ENCODE assay signal across 8 cellular contexts in genomic region chr19:43639507-43640423, GRCh38. TPM values are rescaled to one million over a fixed set of nuclear protein-coding genes. Genes with fewer than 3 reads are reported as not detected.
A peak's percentile ranks its signal among the peaks of the same experiment; 100 is the strongest.
DNase-seq lines count a peak whose midpoint lies in the region; ATAC-seq and TF ChIP-seq lines count a peak whose summit lies in the region.

Gene CADM4 (minus strand): TSS chr19:43639850. CDS start chr19:43639790, 60 bp downstream.

- H3K27me3 ChIP-seq in IMR-90 (ENCODE audit: control insufficient read depth, insufficient read depth, low read length) (peaks cover 33% of the 10 kb centered on the region), duodenal mucosa (ENCODE audit: control insufficient read depth in 1 of 2, insufficient read depth in 2 of 2, low read length in 2 of 2) (peaks cover 17 to 18% of the 10 kb centered on the region in 2 donors), mesenchymal stem cell (ENCODE audit: control insufficient read depth in 1 of 2, insufficient read depth in 1 of 2, low read length in 2 of 2) (peaks cover 0 to 36% of the 10 kb centered on the region in 2 experiments)

- H3K4me2 ChIP-seq in IMR-90 (ENCODE audit: low read depth, low read length) (peak within 1 kb of the TSS; percentile 96), mesenchymal stem cell (ENCODE audit: low read length, poor library complexity, severe bottlenecking) (peak within 1 kb of the TSS; percentile 97)

- no peak within 1 kb of the TSS for H3K56ac ChIP-seq in IMR-90 (ENCODE audit: extremely low read depth, insufficient read depth, low read length)

- H3K14ac ChIP-seq in IMR-90 (replicated peaks; ENCODE audit: low read depth, low read length) (no peak within 1 kb of the TSS), mesenchymal stem cell (ENCODE audit: low read length in 2 of 2) (peak within 1 kb of the TSS in 1 of 2 experiments; percentile 68)

- H4K20me1 ChIP-seq in IMR-90 (ENCODE audit: insufficient read depth, low read length), result no peaks in the 10 kb centered on the region

- H3K36me3 ChIP-seq in IMR-90 (ENCODE audit: control insufficient read depth, insufficient read depth, low read length) (no peaks in the 10 kb centered on the region), duodenal mucosa (ENCODE audit: control insufficient read depth in 1 of 2, insufficient read depth in 2 of 2, low read length in 2 of 2) (no peaks in the 10 kb centered on the region), mesenchymal stem cell (ENCODE audit: control insufficient read depth in 1 of 2, insufficient read depth in 2 of 2, low read depth in 1 of 2, low read length in 2 of 2) (no peaks in the 10 kb centered on the region)

- CTCF ChIA-PET in IMR-90 (lab: Yijun Ruan, JAX), result no interaction called here

- POLR2A ChIA-PET in IMR-90 (lab: Charles Lee; ENCODE audit: unreplicated experiment), result no interaction called here

- H3K27ac ChIP-seq in IMR-90 (ENCODE audit: insufficient read depth, low read length), result no peak within 1 kb of the TSS
- H3K27ac ChIP-seq in duodenal mucosa (ENCODE audit: low read depth, low read length), result no peak within 1 kb of the TSS
- no peak within 1 kb of the TSS for H3K27ac ChIP-seq in mesenchymal stem cell (ENCODE audit: low read length, poor library complexity, severe bottlenecking)

- H2BK15ac ChIP-seq in IMR-90 (ENCODE audit: low read depth, low read length) (no peak within 1 kb of the TSS), mesenchymal stem cell (ENCODE audit: low read depth, poor library complexity, severe bottlenecking) (no peak within 1 kb of the TSS)

- H4K91ac ChIP-seq in IMR-90 (ENCODE audit: insufficient read depth, low read depth, low read length) (no peak within 1 kb of the TSS), mesenchymal stem cell (ENCODE audit: low read length) (peak within 1 kb of the TSS; percentile 5)

- in situ Hi-C loops in IMR-90 (cut with MboI; ENCODE audit: low sequenced_read_pairs), result no loop called here

- H2BK12ac ChIP-seq in mesenchymal stem cell (ENCODE audit: low read length in 2 of 2), result no peak within 1 kb of the TSS

- intact Hi-C loops in IMR-90 (cut with micrococcal nuclease), result no loop called here

- H3K4me3 ChIP-seq in IMR-90 (ENCODE audit: insufficient read depth, low read depth, low read length) (peak within 1 kb of the TSS; percentile 64), duodenal mucosa (ENCODE audit: low read depth in 1 of 2, low read length in 2 of 2) (peak within 1 kb of the TSS; percentile 75 to 78), mesenchymal stem cell (ENCODE audit: insufficient read depth in 1 of 2, low read depth in 1 of 2, low read length in 2 of 2) (peak within 1 kb of the TSS; percentile 62 to 81)

- ATAC-seq in IMR-90 (ENCODE audit: low read depth), result peak; percentile 85
- no peak for ATAC-seq in GM21528 (IDR thresholded peaks at IDR 0.05; ENCODE audit: low FRiP score, unreplicated experiment)
- ATAC-seq in HG03095 (IDR thresholded peaks at IDR 0.05; ENCODE audit: unreplicated experiment), result no peak

- no peak within 1 kb of the TSS for H4K8ac ChIP-seq in IMR-90 (ENCODE audit: low read depth in 2 of 2, low read length in 2 of 2)
- H4K8ac ChIP-seq in mesenchymal stem cell (ENCODE audit: low read length), result peak within 1 kb of the TSS; percentile 42

- no peak within 1 kb of the TSS for H2BK20ac ChIP-seq in IMR-90 (ENCODE audit: low read depth, low read length)

- H3K23ac ChIP-seq in IMR-90 (ENCODE audit: low read depth, low read length) (peak within 1 kb of the TSS; percentile 57), mesenchymal stem cell (ENCODE audit: low read length in 2 of 2) (peak within 1 kb of the TSS in 1 of 2 experiments; percentile 20)

- DNase-seq in AG20443 (ENCODE audit: low spot score), result peak; percentile 58
- DNase-seq in IMR-90, result no peak
- peak; percentile 49 for DNase-seq in activated CD4-positive, alpha-beta T cell treated with anti-CD3 and anti-CD28 coated beads, Interleukin-2, amount 50 U/mL, for 1 hour
- DNase-seq in mesenchymal stem cell, result no peak
- DNase-seq in stimulated activated CD8-positive, alpha-beta memory T cell treated with anti-CD3 and anti-CD28 coated beads, Interleukin-7, amount 100 ng/mL, for 1 hour (ENCODE audit: low read depth in 2 of 2), result peak; percentile 14 to 19

- peak within 1 kb of the TSS; percentile 83 for H2AK9ac ChIP-seq in IMR-90 (replicated peaks; ENCODE audit: low read depth, low read length, poor library complexity)

- no peaks in the 10 kb centered on the region for H3K9me1 ChIP-seq in IMR-90 (ENCODE audit: insufficient read depth, low read length)

- 2% methylated on average over 21 of the region's 112 CpGs; no CpG with 5 or more reads in 1 of the 2 experiments for WGBS in IMR-90 (ENCODE audit: extremely low coverage in 2 of 2, insufficient read length in 1 of 2), 2 experiments
- WGBS in mesenchymal stem cell, result 2% methylated on average over 51 of the region's 112 CpGs

- H2AK5ac ChIP-seq in IMR-90 (ENCODE audit: low read depth, low read length), result 0 out of 2 replicates have a peak within 1 kb of the TSS, but pooled peaks have one; percentile 17
- no peak within 1 kb of the TSS for H2AK5ac ChIP-seq in mesenchymal stem cell (ENCODE audit: low read length, severe bottlenecking)

- peak within 1 kb of the TSS; percentile 12; the same call in 1 of the 2 replicates for H3K9ac ChIP-seq in IMR-90 (ENCODE audit: low read depth, low read length)
- H3K9ac ChIP-seq in duodenal mucosa (ENCODE audit: low read depth in 1 of 2, low read length in 2 of 2), result peak within 1 kb of the TSS in 1 of 2 donors; percentile 63
- no peak within 1 kb of the TSS for H3K9ac ChIP-seq in mesenchymal stem cell (ENCODE audit: low read length)

- BruUV-seq in IMR-90 (replicated peaks; lab: Mats Ljungman, UMichigan), result no TSS peak

- H3K9me3 ChIP-seq in IMR-90 (ENCODE audit: control insufficient read depth, insufficient read depth, low read length) (no peaks in the 10 kb centered on the region), duodenal mucosa (ENCODE audit: control insufficient read depth in 1 of 2, low read length in 2 of 2) (no peaks in the 10 kb centered on the region), mesenchymal stem cell (ENCODE audit: control insufficient read depth, low read length) (no peaks in the 10 kb centered on the region)

- H3K4ac ChIP-seq in IMR-90 (ENCODE audit: low read depth, low read length), result no peak within 1 kb of the TSS
- H3K4ac ChIP-seq in mesenchymal stem cell (ENCODE audit: low read depth in 1 of 2, low read length in 2 of 2), result no peak within 1 kb of the TSS

- H3K4me1 ChIP-seq in IMR-90 (ENCODE audit: control insufficient read depth, insufficient read depth, low read length), result peaks cover 9% of the 10 kb centered on the region
- H3K4me1 ChIP-seq in duodenal mucosa (ENCODE audit: control insufficient read depth in 1 of 2, insufficient read depth in 2 of 2, low read length in 2 of 2), result peaks cover 0 to 11% of the 10 kb centered on the region in 2 donors
- H3K4me1 ChIP-seq in mesenchymal stem cell (ENCODE audit: control insufficient read depth, insufficient read depth, low read depth, low read length), result peaks cover 30% of the 10 kb centered on the region

- TF ChIP-seq POLR2A in IMR-90 (IDR thresholded peaks at IDR 0.05; ENCODE audit: low read depth, low read length), result no peak

- no peak within 1 kb of the TSS for H2BK120ac ChIP-seq in IMR-90 (ENCODE audit: low read depth, low read length)
- peak within 1 kb of the TSS; percentile 50 for H2BK120ac ChIP-seq in mesenchymal stem cell (ENCODE audit: low read depth, low read length)

- dilution Hi-C loops in IMR-90 (cut with HindIII; ENCODE audit: low sequenced_read_pairs, unreplicated experiment), result no loop called here

- H2AFZ ChIP-seq in IMR-90 (replicated peaks; ENCODE audit: low read length, poor library complexity), result peak within 1 kb of the TSS; percentile 92
- peak within 1 kb of the TSS; percentile 83 for H2AFZ ChIP-seq in mesenchymal stem cell (ENCODE audit: low read depth, low read length)

- no peak for TF ChIP-seq RAD21 in IMR-90 (IDR thresholded peaks at IDR 0.05; ENCODE audit: low read length)

- H3K18ac ChIP-seq in IMR-90 (ENCODE audit: low read depth, low read length) (no peak within 1 kb of the TSS), mesenchymal stem cell (ENCODE audit: low read depth in 1 of 2, low read length in 2 of 2) (peak within 1 kb of the TSS in 1 of 2 experiments; percentile 54)

- no peaks in the 10 kb centered on the region for H3K79me1 ChIP-seq in IMR-90 (ENCODE audit: low read depth in 1 of 2, low read length in 2 of 2)
- peaks cover 13% of the 10 kb centered on the region for H3K79me1 ChIP-seq in mesenchymal stem cell (replicated peaks; ENCODE audit: low read length, poor library complexity, severe bottlenecking)

- no peak within 1 kb of the TSS for H4K5ac ChIP-seq in IMR-90 (ENCODE audit: low read depth, low read length)

- no peak for TF ChIP-seq CTCF in IMR-90 (conservative IDR thresholded peaks at IDR 0.05; ENCODE audit: low read depth, low read length)

- no peak within 1 kb of the TSS for H2BK5ac ChIP-seq in IMR-90 (ENCODE audit: low read depth, low read length, poor library complexity, severe bottlenecking)
- H2BK5ac ChIP-seq in mesenchymal stem cell (ENCODE audit: low read depth, low read length, poor library complexity, severe bottlenecking), result no peak within 1 kb of the TSS

TF ChIP-seq in IMR-90, 13 proteins besides CTCF, POLR2A, EP300 and RAD21 (continues in another document):
- TF ChIP-seq SMC3 (IDR thresholded peaks at IDR 0.05; ENCODE audit: low read depth, low read length) (no peak), MXI1 (IDR thresholded peaks at IDR 0.05; ENCODE audit: borderline replicate concordance, low read depth, low read length) (no peak), FOS (IDR thresholded peaks at IDR 0.05; ENCODE audit: low read depth, low read length) (no peak), ELK1 (IDR thresholded peaks at IDR 0.05; ENCODE audit: borderline replicate concordance, low read depth, low read length) (no peak)

RNA-seq across cellular contexts. Expression of gene CADM4, which starts in this region (rescaled TPM):
- total RNA-seq in IMR-90 (2012; rRNA removed), result 1.7 and 2.0 TPM in 2 replicates
- polyA plus RNA-seq in IMR-90 (2012; rRNA removed), result 4.0 and 4.9 TPM in 2 replicates
- 4.3 and 7.1 TPM in 2 replicates for polyA plus RNA-seq in IMR-90 (2012; cell fraction: cytosol; rRNA removed)
- 2.1 and 2.2 TPM in 2 replicates for polyA plus RNA-seq in IMR-90 (2012; cell fraction: nucleus; rRNA removed; ENCODE audit: low replicate concordance)
- 6.9 TPM for polyA plus RNA-seq in mesenchymal stem cell (2013, experiment 1 of 2)
- 6.5 TPM for polyA plus RNA-seq in mesenchymal stem cell (2013, experiment 2 of 2)

Comparison
In these comparisons a context has a peak if more than half of its experiments do, and no peak if none do; other contexts are left out.
1. DNase-seq: peak in AG20443 (single experiment), activated CD4-positive, alpha-beta T cell treated with anti-CD3 and anti-CD28 coated beads, Interleukin-2, amount 50 U/mL, for 1 hour (single experiment) and stimulated activated CD8-positive, alpha-beta memory T cell treated with anti-CD3 and anti-CD28 coated beads, Interleukin-7, amount 100 ng/mL, for 1 hour (2 of 2); none in IMR-90 (single experiment) and mesenchymal stem cell (single experiment).
2. Peak in every context shown above with its lines, with median percentiles within 50 percentile points of each other: H3K4me3 ChIP-seq.